27 cellular contexts compared by ENCODE assay signal in genomic region chr10:17606547-17607040, GRCh38.
"Had no signal": no experiment of that assay in that cellular context is flagged by ENCODE, and none has a peak within 500 bp of the region (broad histone marks: within the 10 kb centered on the region; RNA-seq: fewer than 3 reads in every experiment).

No MANE protein-coding gene starts in this region.

- H3K4me3 ChIP-seq: adrenal gland, body of pancreas, esophagus muscularis mucosa, gastrocnemius medialis, heart left ventricle had no signal

- FAIRE-seq: colon had no signal

- H3K27ac ChIP-seq: adrenal gland, body of pancreas, esophagus muscularis mucosa, foreskin keratinocyte, gastrocnemius medialis, heart left ventricle had no signal

- DNase-seq: activated CD4-positive, alpha-beta T cell treated with anti-CD3 and anti-CD28 coated beads for 1 hour; activated CD4-positive, alpha-beta T cell treated with anti-CD3 and anti-CD28 coated beads for 4 hours; activated CD4-positive, alpha-beta T cell treated with anti-CD3 and anti-CD28 coated beads, Interleukin-2, amount 50 U/mL, for 1 hour; activated CD4-positive, alpha-beta T cell treated with anti-CD3 and anti-CD28 coated beads, Interleukin-2, amount 50 U/mL, for 48 hours; activated CD8-positive, alpha-beta memory T cell treated with anti-CD3 and anti-CD28 coated beads for 24 hours; activated CD8-positive, alpha-beta T cell treated with anti-CD3 and anti-CD28 coated beads for 36 hours; activated effector memory CD4-positive, alpha-beta T cell treated with anti-CD3 and anti-CD28 coated beads, Interleukin-2, amount 50 U/mL, for 16 hours; activated naive CD4-positive, alpha-beta T cell treated with anti-CD3 and anti-CD28 coated beads for 36 hours; activated naive CD8-positive, alpha-beta T cell treated with anti-CD3 and anti-CD28 coated beads for 36 hours; activated naive CD8-positive, alpha-beta T cell treated with anti-CD3 and anti-CD28 coated beads, Interleukin-2, amount 50 U/mL, for 24 hours; activated T-cell treated with anti-CD3 and anti-CD28 coated beads, Interleukin-2, amount 50 U/mL, for 4 hours; adrenal gland; amygdala; aorta; body of pancreas; caudate nucleus; cortex of kidney; effector CD8-positive, alpha-beta T cell; foreskin keratinocyte; gastrocnemius medialis; glutamatergic neuron; heart left ventricle; hypothalamus; T-helper 17 cell had no signal

- ATAC-seq: activated CD8-positive, alpha-beta T cell treated with anti-CD3 and anti-CD28 coated beads for 36 hours; activated naive CD8-positive, alpha-beta T cell treated with anti-CD3 and anti-CD28 coated beads, Interleukin-2, amount 50 U/mL, for 24 hours; activated T-cell treated with anti-CD3 and anti-CD28 coated beads, Interleukin-2, amount 50 U/mL, for 4 hours; body of pancreas; foreskin keratinocyte; gastrocnemius medialis; T-helper 17 cell; WTC11 had no signal

- H3K4me1 ChIP-seq: adrenal gland, body of pancreas, foreskin keratinocyte, gastrocnemius medialis had no signal

- H3K9me3 ChIP-seq: adrenal gland, body of pancreas, esophagus muscularis mucosa, gastrocnemius medialis, heart left ventricle had no signal

- H3K36me3 ChIP-seq: adrenal gland, gastrocnemius medialis had no signal

- H3K27me3 ChIP-seq: adrenal gland, body of pancreas, esophagus muscularis mucosa, foreskin keratinocyte, gastrocnemius medialis, heart left ventricle had no signal
